ENCODE assay signal across 24 cellular contexts in the genomic region with DNA sequence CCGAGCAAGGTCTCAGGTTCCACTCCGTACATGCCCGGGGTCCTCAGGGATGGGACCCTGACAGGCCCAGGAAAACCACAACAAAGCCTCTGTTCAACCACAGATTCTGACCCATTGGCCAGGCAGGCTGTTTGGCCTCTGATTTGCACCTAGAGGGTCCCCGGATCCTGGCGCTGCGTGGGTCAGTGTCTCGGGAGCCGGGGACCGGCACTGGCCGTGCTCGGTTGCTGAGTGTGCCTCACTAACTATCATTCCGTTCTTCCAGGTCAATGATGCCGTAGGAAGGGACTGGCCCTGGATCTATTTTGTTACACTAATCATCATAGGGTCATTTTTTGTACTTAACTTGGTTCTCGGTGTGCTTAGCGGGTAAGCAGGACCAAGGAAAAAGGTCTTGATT.
"Had no signal": no experiment of that assay in that cellular context is flagged by ENCODE, and none has a peak within 500 bp of the region (broad histone marks: within the 10 kb centered on the region; RNA-seq: fewer than 3 reads in every experiment).

No MANE protein-coding gene starts in this region.

- ATAC-seq: effector memory CD8-positive, alpha-beta T cell; esophagus mucosa; gastrocnemius medialis; left lung; lower lobe of right lung had no signal

- H3K4me3 ChIP-seq: colonic mucosa, esophagus squamous epithelium, gastrocnemius medialis, hepatocyte, left lung, lower lobe of right lung had no signal

- H3K9me3 ChIP-seq: colonic mucosa, esophagus squamous epithelium, gastrocnemius medialis, left lung, lower lobe of right lung had no signal

- H3K4me2 ChIP-seq: hepatocyte had no signal

- H3K36me3 ChIP-seq: colonic mucosa, esophagus squamous epithelium, gastrocnemius medialis, left lung, lower lobe of right lung had no signal

- H3K27me3 ChIP-seq: colonic mucosa, hepatocyte, left lung had no signal

- DNase-seq: cerebellar nuclear complex; colonic mucosa; cortex of kidney; effector CD8-positive, alpha-beta T cell; effector memory CD8-positive, alpha-beta T cell; endodermal cell; erythroblast; esophagus squamous epithelium; foreskin fibroblast; foreskin melanocyte; gastrocnemius medialis; glutamatergic neuron; head of caudate nucleus; hypothalamus; islet precursor cell; kidney; kidney glomerular epithelial cell; left lung; lower lobe of right lung; mesendoderm; midbrain had no signal

- H3K4me1 ChIP-seq: colonic mucosa had no signal

- H2AFZ ChIP-seq: hepatocyte had no signal

- H3K27ac ChIP-seq: colonic mucosa, epithelial cell of prostate, esophagus squamous epithelium, gastrocnemius medialis, hepatocyte, left lung, lower lobe of right lung had no signal
